Comparison of ENCODE assay signal across 20 cellular contexts in genomic region chr17:28344435-28344901, GRCh38. TPM values are rescaled to one million over a fixed set of nuclear protein-coding genes. Genes with fewer than 3 reads are reported as not detected.
A peak's percentile ranks its signal among the peaks of the same experiment; 100 is the strongest.
DNase-seq lines count a peak whose midpoint lies in the region; ATAC-seq, FAIRE-seq and TF ChIP-seq lines count a peak whose summit lies in the region.
"Had no signal": no experiment of that assay in that cellular context is flagged by ENCODE, and none has a peak within 500 bp of the region (broad histone marks: within the 10 kb centered on the region; RNA-seq: fewer than 3 reads in every experiment).

No MANE protein-coding gene starts in this region.

- peaks cover 2% of the 10 kb centered on the region for H3K9me1 ChIP-seq in K562 (ENCODE audit: control insufficient read depth, insufficient read depth, low read length)

- no peaks in the 10 kb centered on the region for H3K79me2 ChIP-seq in K562 (ENCODE audit: control insufficient read depth, insufficient read depth, low read length)

- no peak overlapping the region for H3K9ac ChIP-seq in K562 (ENCODE audit: insufficient read depth in 1 of 2, low read depth in 2 of 2, low read length in 2 of 2)

- in situ Hi-C loops in K562 (cut with MboI) = no loop called here

- WGBS in K562 (ENCODE audit: insufficient coverage, low coverage, missing lambda C conversion rate) = 86% methylated on average over 15 of the region's 19 CpGs
- WGBS in thymus = 95% methylated on average over 19 of the region's 19 CpGs

- DNase-seq in cardiac septum (ENCODE audit: low spot score) (peak; percentile 56), left ventricle myocardium superior (no peak), K562 (ENCODE audit: extremely low read depth in 1 of 4, low spot score in 3 of 4) (peak in 1 of 4 experiments; percentile 23), neural crest cell (ENCODE audit: low read depth, low spot score) (no peak), foreskin keratinocyte (no peak), SW 1271 (lab: John Stamatoyannopoulos, UW) (no peak)
- DNase-seq: AML-193; CD4-positive, CD25-positive, alpha-beta regulatory T cell; HCEC 1CT; NCI-H1436 treated with DMSO at 0.1 percent for 48 hours; NCI-H226; NCI-H526 treated with DMSO at 0.1 percent for 48 hours; NK-92 treated with Interleukin-12 subunit alpha and Interleukin-12 subunit beta, amount 100 ng/mL, for 24 hours; PC-3 had no signal

- no peaks in the 10 kb centered on the region for H3K9me3 Mint-ChIP-seq in neural crest cell
- H3K9me3 Mint-ChIP-seq: CD4-positive, CD25-positive, alpha-beta regulatory T cell had no signal

- H3K27me3 Mint-ChIP-seq in neural crest cell (ENCODE audit: low read depth) = no peaks in the 10 kb centered on the region
- H3K27me3 Mint-ChIP-seq: CD4-positive, CD25-positive, alpha-beta regulatory T cell had no signal

- peaks cover 86% of the 10 kb centered on the region for H3K36me3 ChIP-seq in K562 (ENCODE audit: control insufficient read depth, insufficient read depth, low read length)
- peaks cover 95% of the 10 kb centered on the region for H3K36me3 ChIP-seq in thymus (ENCODE audit: control insufficient read depth, insufficient read depth)

- CTCF ChIA-PET in K562 (lab: Yijun Ruan, JAX; ENCODE audit: low intra/inter-chr PET ratio) = no interaction called here

- H3K4me2 ChIP-seq in K562 (ENCODE audit: insufficient read depth, low read length) = no peak overlapping the region

- peaks cover 0 to 4% of the 10 kb centered on the region in 2 experiments; a peak in 2 of 5 replicates for H3K4me1 ChIP-seq in K562 (replicated peaks in 1 of 2; ENCODE audit: control insufficient read depth in 2 of 2, insufficient read depth in 2 of 2, low read length in 2 of 2)
- peaks cover 15% of the 10 kb centered on the region for H3K4me1 ChIP-seq in thymus (ENCODE audit: control insufficient read depth, insufficient read depth, low read length)
- H3K4me1 ChIP-seq in foreskin keratinocyte = peaks cover 19% of the 10 kb centered on the region

- POLR2A ChIA-PET in K562 (lab: Yijun Ruan, JAX) = interaction anchor here (0.6 to 4.2 kb wide), 6 partner anchors 9 to 177 kb away, joined by 3 to 44 read pairs (median 4); partner anchors contain the start of genes IFT20 and TNFAIP1

- no peak for ATAC-seq in left ventricle myocardium superior
- no peak for ATAC-seq in K562
- ATAC-seq in foreskin keratinocyte = no peak
- ATAC-seq in GM21723 (IDR thresholded peaks at IDR 0.05; ENCODE audit: unreplicated experiment) = no peak
- ATAC-seq: PC-3 had no signal

- no peak for TF ChIP-seq POLR2A in K562 (conservative IDR thresholded peaks at IDR 0.05)

- H3K9me3 ChIP-seq in K562 (replicated peaks; ENCODE audit: control insufficient read depth, insufficient read depth, low read depth, low read length) (no peaks in the 10 kb centered on the region), thymus (ENCODE audit: control insufficient read depth) (no peaks in the 10 kb centered on the region)

- no TSS peak for BruUV-seq in K562 (replicated peaks; lab: Mats Ljungman, UMichigan)

- H3K4me3 Mint-ChIP-seq in neural crest cell = peak overlapping the region; percentile 19
- H3K4me3 Mint-ChIP-seq: CD4-positive, CD25-positive, alpha-beta regulatory T cell had no signal

- H2AFZ ChIP-seq in K562 (ENCODE audit: low read depth, low read length) = no peak overlapping the region

- H3K4me3 ChIP-seq in K562 (no peak overlapping the region), thymus (ENCODE audit: low read length) (no peak overlapping the region)

- no peak for TF ChIP-seq RAD21 in K562 (CRISPR knock-in tag; conservative IDR thresholded peaks at IDR 0.05 in 1 of 2, IDR thresholded peaks at IDR 0.05 in 1 of 2)

- no peaks in the 10 kb centered on the region for H3K4me1 Mint-ChIP-seq in neural crest cell

- TF ChIP-seq CTCF in K562 (IDR thresholded peaks at IDR 0.05 in 2 of 3, conservative IDR thresholded peaks at IDR 0.05 in 1 of 3; ENCODE audit: insufficient read depth in 2 of 3, low read depth in 1 of 3, low read length in 3 of 3) = no peak
- no peak for TF ChIP-seq CTCF in neural crest cell (conservative IDR thresholded peaks at IDR 0.05)
- TF ChIP-seq CTCF in foreskin keratinocyte (conservative IDR thresholded peaks at IDR 0.05) = no peak

- peaks cover 5% of the 10 kb centered on the region for H3K36me3 Mint-ChIP-seq in neural crest cell (ENCODE audit: low read depth)

- TF ChIP-seq EP300 in K562 (IDR thresholded peaks at IDR 0.05; ENCODE audit: low read length) = no peak

- no peaks in the 10 kb centered on the region; the same call in none of the 2 replicates for H4K20me1 ChIP-seq in K562 (replicated peaks; ENCODE audit: control insufficient read depth, insufficient read depth, low read length)

- H3K27ac ChIP-seq in K562 (ENCODE audit: extremely low read depth, low read depth, low read length) = no peak overlapping the region
- peak overlapping the region; percentile 62 for H3K27ac ChIP-seq in thymus (ENCODE audit: low read depth)
- H3K27ac ChIP-seq in foreskin keratinocyte = no peak overlapping the region

- no peak for FAIRE-seq in K562 (lab: Jason Lieb, UNC)
- FAIRE-seq: GM12891, GM19239 had no signal

- intact Hi-C loops in cardiac septum (cut with DNase I) = loop anchor here (10.0 kb wide), 1 partner anchor 540 kb away; the partner anchor contains the start of gene NOS2
- intact Hi-C loops in left ventricle myocardium superior (cut with micrococcal nuclease) = no loop called here
- intact Hi-C loops in K562 (cut with micrococcal nuclease) = no loop called here

- no peak overlapping the region for H3K27ac Mint-ChIP-seq in neural crest cell (ENCODE audit: unreplicated experiment)
- H3K27ac Mint-ChIP-seq: CD4-positive, CD25-positive, alpha-beta regulatory T cell had no signal

- H3K27me3 ChIP-seq in K562 (ENCODE audit: control insufficient read depth in 2 of 2, insufficient read depth in 2 of 2, low read length in 2 of 2) (no peaks in the 10 kb centered on the region), thymus (ENCODE audit: control insufficient read depth, insufficient read depth) (no peaks in the 10 kb centered on the region), foreskin keratinocyte (no peaks in the 10 kb centered on the region)

RNA-seq across cellular contexts. Expression of gene TNFAIP1, which starts 8.9 kb away (rescaled TPM):
- total RNA-seq in cardiac septum (58.5 TPM), left ventricle myocardium superior (32.6 TPM), K562 (2014; rRNA removed) (9.0 and 15.1 TPM in 2 replicates), K562 (2014; rRNA removed; fragmentation: Illumina TruSeq; extraction: Trizol) (6.3 and 8.2 TPM in 2 replicates), K562 (2015; rRNA removed; fragmentation: Illumina TruSeq; extraction: Trizol) (7.7 and 8.0 TPM in 2 replicates), K562 (2021) (18.9 and 20.1 TPM in 2 replicates), neural crest cell (38.2 and 38.8 TPM in 2 replicates), foreskin keratinocyte (56.1 and 59.0 TPM in 2 replicates)
- total RNA-seq in K562 (2011; cell fraction: chromatin; rRNA removed; ENCODE audit: low replicate concordance) = 14.5 and 38.2 TPM in 2 replicates
- 22.8 and 26.7 TPM in 2 replicates for total RNA-seq in K562 (2011; cell fraction: nucleolus; rRNA removed)
- total RNA-seq in K562 (2011; cell fraction: nucleoplasm; rRNA removed) = 22.7 and 28.9 TPM in 2 replicates
- polyA plus RNA-seq in K562 (2011; rRNA removed) (13.7 and 18.8 TPM in 2 replicates), K562 (2014; fragmentation: Illumina TruSeq; extraction: Trizol) (15.2 and 15.4 TPM in 2 replicates), K562 (2014; fragmentation: Nextera tagmentation; extraction: Ambion mirVana) (1 to 10 TPM; 2.1 to 2.9 TPM), K562 (2014; rRNA removed) (8.1 and 15.4 TPM in 2 replicates), thymus (19.4 TPM), foreskin keratinocyte (33.5 and 35.0 TPM in 2 replicates)
- polyA plus RNA-seq in K562 (2011; cell fraction: cytosol; rRNA removed) = 10.8 and 23.2 TPM in 2 replicates
- 40.2 and 69.4 TPM in 2 replicates for polyA plus RNA-seq in K562 (2011; cell fraction: nucleus; rRNA removed)
- 11.5 and 17.0 TPM in 2 replicates for polyA plus RNA-seq in K562 (2012)
- polyA minus RNA-seq in K562 (2011; rRNA and poly(A)+ RNA removed) = 7.3 and 16.7 TPM in 2 replicates
- polyA minus RNA-seq in K562 (2011; cell fraction: cytosol; rRNA and poly(A)+ RNA removed) = 21.0 and 35.8 TPM in 2 replicates
- polyA minus RNA-seq in K562 (2011; cell fraction: nucleus; rRNA and poly(A)+ RNA removed) = 12.4 and 16.7 TPM in 2 replicates

RNA-seq across cellular contexts. Expression of gene IFT20, which starts 9.2 kb away (rescaled TPM):
- 17.3 TPM for total RNA-seq in cardiac septum
- 12.5 TPM for total RNA-seq in left ventricle myocardium superior
- total RNA-seq in K562 (2011; cell fraction: chromatin; rRNA removed; ENCODE audit: low replicate concordance) = 58.5 and 63.2 TPM in 2 replicates
- total RNA-seq in K562 (2011; cell fraction: nucleolus; rRNA removed) = 42.5 and 42.8 TPM in 2 replicates
- total RNA-seq in K562 (2011; cell fraction: nucleoplasm; rRNA removed) = 44.1 and 49.8 TPM in 2 replicates
- 25.1 and 25.5 TPM in 2 replicates for total RNA-seq in K562 (2014; rRNA removed)
- 20.9 and 26.8 TPM in 2 replicates for total RNA-seq in K562 (2014; rRNA removed; fragmentation: Illumina TruSeq; extraction: Trizol)
- 14.3 and 14.6 TPM in 2 replicates for total RNA-seq in K562 (2015; rRNA removed; fragmentation: Illumina TruSeq; extraction: Trizol)
- total RNA-seq in K562 (2021) = 20.1 and 25.2 TPM in 2 replicates
- 35.8 and 38.6 TPM in 2 replicates for polyA plus RNA-seq in K562 (2011; rRNA removed)
- polyA plus RNA-seq in K562 (2011; cell fraction: cytosol; rRNA removed) = 15.7 and 17.9 TPM in 2 replicates
- polyA plus RNA-seq in K562 (2011; cell fraction: nucleus; rRNA removed) = 54.6 and 62.4 TPM in 2 replicates
- 20.5 and 42.0 TPM in 2 replicates for polyA plus RNA-seq in K562 (2012)
- 19.0 and 19.4 TPM in 2 replicates for polyA plus RNA-seq in K562 (2014; fragmentation: Illumina TruSeq; extraction: Trizol)
- polyA plus RNA-seq in K562 (2014; fragmentation: Nextera tagmentation; extraction: Ambion mirVana) = 10 to 100 TPM; 11.2 to 17.7 TPM
- polyA plus RNA-seq in K562 (2014; rRNA removed) = 37.6 and 45.4 TPM in 2 replicates
- polyA minus RNA-seq in K562 (2011; rRNA and poly(A)+ RNA removed) = 9.2 and 9.9 TPM in 2 replicates
- polyA minus RNA-seq in K562 (2011; cell fraction: cytosol; rRNA and poly(A)+ RNA removed) = 4.6 and 7.2 TPM in 2 replicates
- 10.8 and 16.7 TPM in 2 replicates for polyA minus RNA-seq in K562 (2011; cell fraction: nucleus; rRNA and poly(A)+ RNA removed)
- 14.0 and 15.9 TPM in 2 replicates for total RNA-seq in neural crest cell
- polyA plus RNA-seq in thymus = 82.5 TPM
- total RNA-seq in foreskin keratinocyte = 22.6 and 28.8 TPM in 2 replicates
- 26.8 and 31.3 TPM in 2 replicates for polyA plus RNA-seq in foreskin keratinocyte

RNA-seq across cellular contexts. Expression of gene POLDIP2, which starts 12.9 kb away (rescaled TPM):
- total RNA-seq in cardiac septum = 127 TPM
- 157 TPM for total RNA-seq in left ventricle myocardium superior
- total RNA-seq in K562 (2011; cell fraction: chromatin; rRNA removed; ENCODE audit: low replicate concordance) = 13.2 and 36.1 TPM in 2 replicates
- 33.4 and 34.0 TPM in 2 replicates for total RNA-seq in K562 (2011; cell fraction: nucleolus; rRNA removed)
- 27.2 and 30.3 TPM in 2 replicates for total RNA-seq in K562 (2011; cell fraction: nucleoplasm; rRNA removed)
- 121 and 122 TPM in 2 replicates for total RNA-seq in K562 (2014; rRNA removed)
- 59.5 and 62.7 TPM in 2 replicates for total RNA-seq in K562 (2014; rRNA removed; fragmentation: Illumina TruSeq; extraction: Trizol)
- total RNA-seq in K562 (2015; rRNA removed; fragmentation: Illumina TruSeq; extraction: Trizol) = 70.6 and 71.4 TPM in 2 replicates
- total RNA-seq in K562 (2021) = 106 and 108 TPM in 2 replicates
- polyA plus RNA-seq in K562 (2011; rRNA removed) = 64.6 and 105 TPM in 2 replicates
- 64.6 and 142 TPM in 2 replicates for polyA plus RNA-seq in K562 (2011; cell fraction: cytosol; rRNA removed)
- 48.3 and 71.0 TPM in 2 replicates for polyA plus RNA-seq in K562 (2011; cell fraction: nucleus; rRNA removed)
- 89.9 and 120 TPM in 2 replicates for polyA plus RNA-seq in K562 (2012)
- polyA plus RNA-seq in K562 (2014; fragmentation: Illumina TruSeq; extraction: Trizol) = 127 and 137 TPM in 2 replicates
- polyA plus RNA-seq in K562 (2014; fragmentation: Nextera tagmentation; extraction: Ambion mirVana) = 10 to 100 TPM; 22.0 to 25.1 TPM
- 104 and 109 TPM in 2 replicates for polyA plus RNA-seq in K562 (2014; rRNA removed)
- polyA minus RNA-seq in K562 (2011; rRNA and poly(A)+ RNA removed) = 31.5 and 60.7 TPM in 2 replicates
- polyA minus RNA-seq in K562 (2011; cell fraction: cytosol; rRNA and poly(A)+ RNA removed) = 27.9 and 61.6 TPM in 2 replicates
- polyA minus RNA-seq in K562 (2011; cell fraction: nucleus; rRNA and poly(A)+ RNA removed) = 14.4 and 16.8 TPM in 2 replicates
- total RNA-seq in neural crest cell = 75.5 and 78.2 TPM in 2 replicates
- 37.6 TPM for polyA plus RNA-seq in thymus
- total RNA-seq in foreskin keratinocyte = 88.7 and 93.1 TPM in 2 replicates
- polyA plus RNA-seq in foreskin keratinocyte = 93.8 and 102 TPM in 2 replicates

RNA-seq across cellular contexts. Expression of gene SEBOX, which starts 20.5 kb away (rescaled TPM):
- total RNA-seq in cardiac septum (not detected), left ventricle myocardium superior (not detected), K562 (2014; rRNA removed) (not detected in 2 replicates), K562 (2014; rRNA removed; fragmentation: Illumina TruSeq; extraction: Trizol) (not detected in 2 replicates), K562 (2015; rRNA removed; fragmentation: Illumina TruSeq; extraction: Trizol) (not detected in 2 replicates), K562 (2021) (not detected in 2 replicates), neural crest cell (not detected in 2 replicates), foreskin keratinocyte (not detected in 2 replicates)
- total RNA-seq in K562 (2011; cell fraction: chromatin; rRNA removed; ENCODE audit: low replicate concordance) = not detected in 2 replicates
- total RNA-seq in K562 (2011; cell fraction: nucleolus; rRNA removed) = not detected in 2 replicates
- not detected in 2 replicates for total RNA-seq in K562 (2011; cell fraction: nucleoplasm; rRNA removed)
- polyA plus RNA-seq in K562 (2011; rRNA removed) (not detected in 2 replicates), K562 (2014; fragmentation: Illumina TruSeq; extraction: Trizol) (not detected in 2 replicates), K562 (2014; fragmentation: Nextera tagmentation; extraction: Ambion mirVana) (not detected), K562 (2014; rRNA removed) (not detected in 2 replicates), thymus (not detected), foreskin keratinocyte (not detected in 2 replicates)
- polyA plus RNA-seq in K562 (2011; cell fraction: cytosol; rRNA removed) = not detected in 2 replicates
- not detected in 2 replicates for polyA plus RNA-seq in K562 (2011; cell fraction: nucleus; rRNA removed)
- polyA plus RNA-seq in K562 (2012) = not detected in 2 replicates
- polyA minus RNA-seq in K562 (2011; rRNA and poly(A)+ RNA removed) = not detected in 2 replicates
- not detected in 2 replicates for polyA minus RNA-seq in K562 (2011; cell fraction: cytosol; rRNA and poly(A)+ RNA removed)
- polyA minus RNA-seq in K562 (2011; cell fraction: nucleus; rRNA and poly(A)+ RNA removed) = not detected in 2 replicates
- total RNA-seq: CD4-positive, CD25-positive, alpha-beta regulatory T cell; G401; HT1080; PC-3 had no signal
- polyA plus RNA-seq: CD4-positive, CD25-positive, alpha-beta regulatory T cell had no signal

RNA-seq across cellular contexts. Expression of gene TMEM97, which starts 25.5 kb away (rescaled TPM):
- total RNA-seq in cardiac septum (3.9 TPM), left ventricle myocardium superior (2.4 TPM), K562 (2014; rRNA removed) (59.6 and 71.8 TPM in 2 replicates), K562 (2014; rRNA removed; fragmentation: Illumina TruSeq; extraction: Trizol) (83.1 and 87.7 TPM in 2 replicates), K562 (2015; rRNA removed; fragmentation: Illumina TruSeq; extraction: Trizol) (72.0 and 74.0 TPM in 2 replicates), K562 (2021) (65.3 and 67.5 TPM in 2 replicates), neural crest cell (276 and 298 TPM in 2 replicates), foreskin keratinocyte (44.2 and 71.3 TPM in 2 replicates)
- 75.7 and 97.1 TPM in 2 replicates for total RNA-seq in K562 (2011; cell fraction: chromatin; rRNA removed; ENCODE audit: low replicate concordance)
- 85.3 and 101 TPM in 2 replicates for total RNA-seq in K562 (2011; cell fraction: nucleolus; rRNA removed)
- total RNA-seq in K562 (2011; cell fraction: nucleoplasm; rRNA removed) = 131 and 163 TPM in 2 replicates
- polyA plus RNA-seq in K562 (2011; rRNA removed) (88.3 and 117 TPM in 2 replicates), K562 (2014; fragmentation: Illumina TruSeq; extraction: Trizol) (89.6 and 121 TPM in 2 replicates), K562 (2014; fragmentation: Nextera tagmentation; extraction: Ambion mirVana) (10 to 100 TPM; 76.0 to 95.3 TPM), K562 (2014; rRNA removed) (34.6 and 44.9 TPM in 2 replicates), thymus (3.3 TPM), foreskin keratinocyte (33.0 and 60.6 TPM in 2 replicates)
- 45.5 and 66.1 TPM in 2 replicates for polyA plus RNA-seq in K562 (2011; cell fraction: cytosol; rRNA removed)
- polyA plus RNA-seq in K562 (2011; cell fraction: nucleus; rRNA removed) = 24.8 and 32.2 TPM in 2 replicates
- polyA plus RNA-seq in K562 (2012) = 40.4 and 49.6 TPM in 2 replicates
- polyA minus RNA-seq in K562 (2011; rRNA and poly(A)+ RNA removed) = 66.9 and 80.3 TPM in 2 replicates
- 31.5 and 44.4 TPM in 2 replicates for polyA minus RNA-seq in K562 (2011; cell fraction: cytosol; rRNA and poly(A)+ RNA removed)
- 12.5 and 15.9 TPM in 2 replicates for polyA minus RNA-seq in K562 (2011; cell fraction: nucleus; rRNA and poly(A)+ RNA removed)
